ENCODE assay signal across 8 cellular contexts in the genomic region with DNA sequence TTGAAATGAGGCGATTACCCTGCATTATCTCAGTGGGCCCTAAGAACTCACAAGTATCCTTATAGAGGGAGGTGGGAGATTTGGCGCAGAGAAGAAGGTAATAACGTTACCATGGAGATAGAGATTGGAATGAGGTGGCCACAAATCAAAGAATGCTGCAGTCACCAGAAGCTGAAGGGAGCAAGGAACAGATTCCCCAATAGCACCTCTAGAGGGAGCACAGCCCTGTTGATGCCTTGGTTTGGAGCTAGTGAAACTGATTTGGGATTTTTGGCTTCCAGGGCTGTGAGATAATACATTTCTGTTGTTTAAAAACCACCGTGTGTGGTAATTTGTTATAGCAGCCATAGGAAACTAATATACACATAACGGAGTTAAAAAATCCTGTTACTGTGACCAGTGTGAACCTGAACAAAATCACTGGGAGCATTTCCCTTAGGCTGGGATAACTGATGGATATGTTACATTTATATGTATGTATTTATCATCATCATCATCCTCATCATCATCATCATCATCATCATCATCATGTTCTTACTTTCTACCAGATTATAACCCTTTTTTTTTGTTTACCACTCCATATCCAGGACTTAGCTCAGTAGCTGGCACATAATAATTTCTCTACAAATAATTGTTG.
DNase-seq lines count a peak whose midpoint lies in the region; ATAC-seq, FAIRE-seq and TF ChIP-seq lines count a peak whose summit lies in the region.

No MANE protein-coding gene starts in this region.

- no peak overlapping the region for H3K4me3 ChIP-seq in GM12864 (ENCODE audit: low read depth, low read length)
- no peak overlapping the region for H3K4me3 ChIP-seq in astrocyte of the cerebellum (ENCODE audit: low read depth, low read length)

- TF ChIP-seq CTCF in GM12864 (IDR thresholded peaks at IDR 0.05; ENCODE audit: low read depth, low read length, missing control alignments) = peak; percentile 77
- peak; percentile 94 for TF ChIP-seq CTCF in astrocyte of the cerebellum (IDR thresholded peaks at IDR 0.05; ENCODE audit: low read depth, low read length, missing control alignments)

- in situ Hi-C loops in astrocyte of the cerebellum (cut with HindIII; ENCODE audit: low sequenced_read_pairs) = no loop called here

- peak; percentile 51 for ATAC-seq in HG02623 (IDR thresholded peaks at IDR 0.05; ENCODE audit: unreplicated experiment)

- no peak for FAIRE-seq in urothelium cell line (lab: Jason Lieb, UNC)

- DNase-seq in GM12864 (ENCODE audit: low read depth) = no peak
- peak; percentile 60 for DNase-seq in NCI-H146 (lab: John Stamatoyannopoulos, UW)
- DNase-seq in astrocyte of the cerebellum (ENCODE audit: low read depth) = peak; percentile 66
- peak; percentile 71 for DNase-seq in iris pigment epithelial cell (ENCODE audit: low read depth)
- peak; percentile 33 for DNase-seq in urothelium cell line (ENCODE audit: low spot score)
- no peak for DNase-seq in GM19240 (ENCODE audit: insufficient read length, low spot score)
- no peak for DNase-seq in NOMO-1 (lab: John Stamatoyannopoulos, UW; ENCODE audit: unreplicated experiment in 2 of 2)

Comparison
In these comparisons a context has a peak if more than half of its experiments do, and no peak if none do; other contexts are left out.
1. DNase-seq: peak in NCI-H146 (single experiment), astrocyte of the cerebellum (single experiment), iris pigment epithelial cell (single experiment) and urothelium cell line (single experiment); none in GM12864 (single experiment), GM19240 (single experiment) and NOMO-1 (0 of 2).